ENCODE assay signal across 14 cellular contexts in genomic region chr10:31359979-31360378, GRCh38. TPM values are rescaled to one million over a fixed set of nuclear protein-coding genes. Genes with fewer than 3 reads are reported as not detected.
DNase-seq lines count a peak whose midpoint lies in the region; ATAC-seq and TF ChIP-seq lines count a peak whose summit lies in the region.
"Had no signal": no experiment of that assay in that cellular context is flagged by ENCODE, and none has a peak within 500 bp of the region (broad histone marks: within the 10 kb centered on the region; RNA-seq: fewer than 3 reads in every experiment).

No MANE protein-coding gene starts in this region.

- no peak for TF ChIP-seq CTCF in fibroblast of pulmonary artery (IDR thresholded peaks at IDR 0.05; ENCODE audit: low read length, missing control alignments)

- intact Hi-C loops in left ventricle myocardium superior (cut with micrococcal nuclease) (no loop called here), left cardiac atrium (cut with DNase I) (no loop called here)

- ATAC-seq in left ventricle myocardium superior = peak; percentile 44
- no peak for ATAC-seq in left cardiac atrium
- no peak for ATAC-seq in HG02642 (IDR thresholded peaks at IDR 0.05; ENCODE audit: poor library complexity, unreplicated experiment)
- no peak for ATAC-seq in GM18511 (IDR thresholded peaks at IDR 0.05; ENCODE audit: unreplicated experiment)
- no peak for ATAC-seq in HG03095 (IDR thresholded peaks at IDR 0.05; ENCODE audit: unreplicated experiment)
- ATAC-seq: foreskin keratinocyte; stimulated activated naive CD8-positive, alpha-beta T cell treated with anti-CD3 and anti-CD28 coated beads, Interleukin-15, Interleukin-2, amounts not matched to agents 100 U/mL and 50 U/mL, for 24 hours; WTC11 had no signal

- H3K4me3 ChIP-seq in fibroblast of pulmonary artery (replicated peaks; ENCODE audit: low read depth, low read length) = no peak overlapping the region

- no peak for DNase-seq in left ventricle myocardium superior
- no peak for DNase-seq in left cardiac atrium
- peak; percentile 94 for DNase-seq in NCI-H510A treated with DMSO at 0.1 percent for 48 hours (lab: John Stamatoyannopoulos, UW)
- peak; percentile 31 for DNase-seq in fibroblast of pulmonary artery (ENCODE audit: low read depth)
- DNase-seq in NOMO-1 treated with dmso at 0.1 percent for 144 hours (lab: John Stamatoyannopoulos, UW; ENCODE audit: unreplicated experiment) = no peak
- DNase-seq: foreskin keratinocyte; immature natural killer cell; retina; stimulated activated naive CD8-positive, alpha-beta T cell treated with anti-CD3 and anti-CD28 coated beads, Interleukin-15, Interleukin-2, amounts not matched to agents 100 U/mL and 50 U/mL, for 24 hours; SW 1271 had no signal

RNA-seq across cellular contexts. Expression of gene ZEB1, which starts 41.0 kb away (rescaled TPM):
- total RNA-seq in left ventricle myocardium superior = 86.7 TPM
- 10 to 100 TPM; 63.7 to 74.7 TPM for total RNA-seq in left cardiac atrium

Comparison
In these comparisons a context has a peak if more than half of its experiments do, and no peak if none do; other contexts are left out.
1. DNase-seq: peak in NCI-H510A treated with DMSO at 0.1 percent for 48 hours (single experiment) and fibroblast of pulmonary artery (single experiment); none in left ventricle myocardium superior (single experiment), left cardiac atrium (single experiment) and NOMO-1 treated with dmso at 0.1 percent for 144 hours (single experiment).